In genomic region chr3:128725932-128726690, GRCh38 we compare ENCODE assay signal across 8 cellular contexts. TPM values are rescaled to one million over a fixed set of nuclear protein-coding genes. Genes with fewer than 3 reads are reported as not detected.
DNase-seq lines count a peak whose midpoint lies in the region; ATAC-seq, FAIRE-seq and TF ChIP-seq lines count a peak whose summit lies in the region.

Gene RAB7A, plus strand, starts transcription at chr3:128726183. Its CDS starts 69,185 bp downstream, at chr3:128795368.

- H4K8ac ChIP-seq in H1 (ENCODE audit: extremely low read depth, insufficient read depth, low read length) (peak within 1 kb of the TSS; percentile 94), mesenchymal stem cell (ENCODE audit: low read length) (peak within 1 kb of the TSS; percentile 93)

- H3K9me3 ChIP-seq in H1 (ENCODE audit: insufficient read depth in 2 of 2, low read depth in 1 of 2, low read length in 1 of 2) (no peaks in the 10 kb centered on the region), mesenchymal stem cell (ENCODE audit: control insufficient read depth, low read length) (no peaks in the 10 kb centered on the region)

- no peak within 1 kb of the TSS for H2BK15ac ChIP-seq in H1 (ENCODE audit: low read length)
- H2BK15ac ChIP-seq in mesenchymal stem cell (ENCODE audit: low read depth, poor library complexity, severe bottlenecking) = no peak within 1 kb of the TSS

- peaks cover 47 to 54% of the 10 kb centered on the region in 2 experiments for H3K79me2 ChIP-seq in H1 (ENCODE audit: control insufficient read depth in 1 of 2, insufficient read depth in 2 of 2, low read length in 2 of 2)

- peak within 1 kb of the TSS; percentile 80 to 94 (median 91) for H3K4me3 ChIP-seq in H1 (ENCODE audit: extremely low read depth in 1 of 4, insufficient read depth in 2 of 4, low read depth in 3 of 4, low read length in 4 of 4)
- peak within 1 kb of the TSS; percentile 86 to 99 for H3K4me3 ChIP-seq in mesenchymal stem cell (ENCODE audit: insufficient read depth in 1 of 2, low read depth in 1 of 2, low read length in 2 of 2)

- peak within 1 kb of the TSS; percentile 33 for H4K5ac ChIP-seq in H1 (ENCODE audit: insufficient read length, low read depth, low read length)

- H3K9ac ChIP-seq in H1 (replicated peaks in 1 of 4; ENCODE audit: extremely low read depth in 1 of 4, low read depth in 3 of 4, low read length in 3 of 4) (peak within 1 kb of the TSS; percentile 68 to 97 (median 86)), mesenchymal stem cell (ENCODE audit: low read length) (peak within 1 kb of the TSS; percentile 96)

- 0 out of 2 replicates have a peak within 1 kb of the TSS, but pooled peaks have one; percentile 44 for H2BK20ac ChIP-seq in H1 (ENCODE audit: low read length)

- peak; percentile 99 for DNase-seq in COLO829 (ENCODE audit: low spot score)
- peak; percentile 97 for DNase-seq in HTR-8/SVneo (ENCODE audit: insufficient read length, low spot score)
- DNase-seq in NOMO-1 treated with dmso at 0.1 percent for 144 hours (lab: John Stamatoyannopoulos, UW; ENCODE audit: unreplicated experiment) = peak; percentile 100
- peak; percentile 81 to 96 (median 91) for DNase-seq in activated CD8-positive, alpha-beta memory T cell treated with anti-CD3 and anti-CD28 coated beads for 48 hours (ENCODE audit: low read depth in 2 of 3, low spot score in 2 of 3)
- peak; percentile 93 to 96 for DNase-seq in H1 (ENCODE audit: low read depth in 1 of 2, low spot score in 2 of 2)
- peak; percentile 98 for DNase-seq in mesenchymal stem cell
- DNase-seq in stimulated activated CD8-positive, alpha-beta memory T cell treated with anti-CD3 and anti-CD28 coated beads, Interleukin-12 subunit alpha, Interleukin-12 subunit beta, amount 100 ng/mL, for 4 hours (ENCODE audit: low read depth) = peak; percentile 96

- H3K27ac ChIP-seq in H1 (ENCODE audit: low read depth, low read length) (peak within 1 kb of the TSS; percentile 88), mesenchymal stem cell (ENCODE audit: low read length, poor library complexity, severe bottlenecking) (no peak within 1 kb of the TSS)

- peak within 1 kb of the TSS; percentile 70 for H3K56ac ChIP-seq in H1 (replicated peaks; ENCODE audit: insufficient read length, low read depth, low read length)

- peaks cover 9% of the 10 kb centered on the region for H3K79me1 ChIP-seq in H1 (ENCODE audit: low read depth, low read length)
- H3K79me1 ChIP-seq in mesenchymal stem cell (replicated peaks; ENCODE audit: low read length, poor library complexity, severe bottlenecking) = no peaks in the 10 kb centered on the region

- peak within 1 kb of the TSS; percentile 80; the same call in 1 of the 2 replicates for H2BK5ac ChIP-seq in H1 (ENCODE audit: low read depth, low read length)
- H2BK5ac ChIP-seq in mesenchymal stem cell (ENCODE audit: low read depth, low read length, poor library complexity, severe bottlenecking) = peak within 1 kb of the TSS; percentile 63

- H2AFZ ChIP-seq in H1 (ENCODE audit: low read length) (0 out of 2 replicates have a peak within 1 kb of the TSS, but pooled peaks have one; percentile 4), mesenchymal stem cell (ENCODE audit: low read depth, low read length) (peak within 1 kb of the TSS; percentile 70)

- CTCF ChIA-PET in H1 (lab: Charles Lee; ENCODE audit: partially characterized antibody) = interaction anchor here (1.0 to 1.7 kb wide), 5 partner anchors 9 to 120 kb away, joined by 3 to 6 read pairs (median 5); no protein-coding TSS in a partner anchor

- peak; percentile 91 to 98 for TF ChIP-seq POLR2A in H1 (IDR thresholded peaks at IDR 0.05; ENCODE audit: control extremely low read depth in 1 of 2, low read depth in 2 of 2, low read length in 2 of 2)

- ATAC-seq in GM21367 (IDR thresholded peaks at IDR 0.05; ENCODE audit: unreplicated experiment) = peak; percentile 86

- H2AK5ac ChIP-seq in H1 (ENCODE audit: low read depth, low read length) = peak within 1 kb of the TSS; percentile 26; the same call in 1 of the 2 replicates
- H2AK5ac ChIP-seq in mesenchymal stem cell (ENCODE audit: low read length, severe bottlenecking) = peak within 1 kb of the TSS; percentile 73

- FAIRE-seq in HTR-8/SVneo (lab: Jason Lieb, UNC) (peak; percentile 90), H1 (lab: Jason Lieb, UNC) (peak; percentile 60)

- H3K27me3 ChIP-seq in H1 (replicated peaks in 1 of 4; ENCODE audit: control insufficient read depth in 3 of 4, extremely low read depth in 1 of 4, insufficient read depth in 3 of 4, low read length in 3 of 4) (no peaks in the 10 kb centered on the region), mesenchymal stem cell (ENCODE audit: control insufficient read depth in 1 of 2, insufficient read depth in 1 of 2, low read length in 2 of 2) (peaks cover 0 to 5% of the 10 kb centered on the region in 2 experiments)

- no peaks in the 10 kb centered on the region for H3K36me3 ChIP-seq in H1 (ENCODE audit: control insufficient read depth in 2 of 4, insufficient read depth in 4 of 4, low read length in 3 of 4)
- peaks cover 0 to 5% of the 10 kb centered on the region in 2 experiments for H3K36me3 ChIP-seq in mesenchymal stem cell (ENCODE audit: control insufficient read depth in 1 of 2, insufficient read depth in 2 of 2, low read depth in 1 of 2, low read length in 2 of 2)

- H3K14ac ChIP-seq in H1 (ENCODE audit: insufficient read length) (no peak within 1 kb of the TSS), mesenchymal stem cell (ENCODE audit: low read length in 2 of 2) (peak within 1 kb of the TSS in 1 of 2 experiments; percentile 99)

- no peak for TF ChIP-seq RAD21 in H1 (IDR thresholded peaks at IDR 0.05 in 1 of 2, conservative IDR thresholded peaks at IDR 0.05 in 1 of 2; ENCODE audit: low read depth in 2 of 2, low read length in 2 of 2)

- H3K4ac ChIP-seq in H1 (replicated peaks; ENCODE audit: insufficient read length, low read depth, low read length) = peak within 1 kb of the TSS; percentile 78
- peak within 1 kb of the TSS; percentile 95 to 98 for H3K4ac ChIP-seq in mesenchymal stem cell (ENCODE audit: low read depth in 1 of 2, low read length in 2 of 2)

- TF ChIP-seq CTCF in H1 (IDR thresholded peaks at IDR 0.05; ENCODE audit: control extremely low read depth in 1 of 3, insufficient read depth in 1 of 3, low read depth in 1 of 3, low read length in 3 of 3) = no peak

- H3K4me2 ChIP-seq in H1 (ENCODE audit: insufficient read depth in 1 of 2, low read depth in 2 of 2, low read length in 2 of 2) (peak within 1 kb of the TSS; percentile 70 to 98), mesenchymal stem cell (ENCODE audit: low read length, poor library complexity, severe bottlenecking) (peak within 1 kb of the TSS; percentile 75)

- WGBS in H1 (ENCODE audit: extremely low coverage in 1 of 2, insufficient coverage in 1 of 2, insufficient read length in 1 of 2, insufficient replicate concordance in 2 of 2, low coverage in 1 of 2, low lambda C conversion rate in 2 of 2, missing lambda C conversion rate in 1 of 2), 2 experiments = 2% methylated on average over 62 of the region's 71 CpGs; no CpG with 5 or more reads in 1 of the 2 experiments
- 0% methylated on average over 64 of the region's 71 CpGs for WGBS in mesenchymal stem cell

- TF ChIP-seq EP300 in H1 (IDR thresholded peaks at IDR 0.05; ENCODE audit: borderline replicate concordance in 1 of 2, low read depth in 2 of 2, low read length in 2 of 2) = peak in 1 of 2 experiments; percentile 59; a peak in 2 of 3 replicates

- peaks cover 9% of the 10 kb centered on the region for H3K23me2 ChIP-seq in H1 (ENCODE audit: low read depth, low read length)

- POLR2A ChIA-PET in H1 (lab: Charles Lee; ENCODE audit: partially characterized antibody) = interaction anchor here (0.5 to 6.0 kb wide), 10 partner anchors 8 to 117 kb away, joined by 3 to 44 read pairs (median 4); no protein-coding TSS in a partner anchor

- peaks cover 19 to 23% of the 10 kb centered on the region in 2 experiments for H4K20me1 ChIP-seq in H1 (replicated peaks in 1 of 2; ENCODE audit: control insufficient read depth in 1 of 2, insufficient read depth in 2 of 2, low read length in 2 of 2)

- H2BK120ac ChIP-seq in H1 (replicated peaks; ENCODE audit: low read depth, low read length) = no peak within 1 kb of the TSS
- H2BK120ac ChIP-seq in mesenchymal stem cell (ENCODE audit: low read depth, low read length) = peak within 1 kb of the TSS; percentile 61

- H3K4me1 ChIP-seq in H1 (replicated peaks in 1 of 4; ENCODE audit: control insufficient read depth in 3 of 4, insufficient read depth in 4 of 4, low read length in 3 of 4) (peaks cover 6 to 32% (median 21%) of the 10 kb centered on the region in 4 experiments), mesenchymal stem cell (ENCODE audit: control insufficient read depth, insufficient read depth, low read depth, low read length) (peaks cover 3% of the 10 kb centered on the region)

- H4K91ac ChIP-seq in H1 (replicated peaks; ENCODE audit: insufficient read length, low read length) = peak within 1 kb of the TSS; percentile 57
- peak within 1 kb of the TSS; percentile 99 for H4K91ac ChIP-seq in mesenchymal stem cell (ENCODE audit: low read length)

- H3K23ac ChIP-seq in H1 (ENCODE audit: insufficient read length) (no peak within 1 kb of the TSS), mesenchymal stem cell (ENCODE audit: low read length in 2 of 2) (peak within 1 kb of the TSS in 1 of 2 experiments; percentile 34)

- 0 out of 2 replicates have a peak within 1 kb of the TSS, but pooled peaks have one; percentile 57 for H3K18ac ChIP-seq in H1 (ENCODE audit: extremely low read depth, low read length)
- peak within 1 kb of the TSS; percentile 97 to 98 for H3K18ac ChIP-seq in mesenchymal stem cell (ENCODE audit: low read depth in 1 of 2, low read length in 2 of 2)

- no peak within 1 kb of the TSS for H2BK12ac ChIP-seq in H1 (ENCODE audit: low read depth, low read length)
- peak within 1 kb of the TSS in 1 of 2 experiments; percentile 81 for H2BK12ac ChIP-seq in mesenchymal stem cell (ENCODE audit: low read length in 2 of 2)

TF ChIP-seq in H1, 55 proteins besides CTCF, POLR2A, EP300 and RAD21 (continues in another document):
- TF ChIP-seq PHF8 (conservative IDR thresholded peaks at IDR 0.05; ENCODE audit: low read depth, low read length) (peak; percentile 94), GABPA (IDR thresholded peaks at IDR 0.05; ENCODE audit: borderline replicate concordance, insufficient read depth, low read length) (peak; percentile 64; the same call in 1 of the 2 replicates), RNF2 (IDR thresholded peaks at IDR 0.05; ENCODE audit: borderline replicate concordance, low read depth, low read length, missing control alignments, poor library complexity, severe bottlenecking) (no peak), KDM4A (IDR thresholded peaks at IDR 0.05; ENCODE audit: low read depth, low read length, severe bottlenecking) (peak; percentile 33)

RNA-seq across cellular contexts. Expression of gene RAB7A, which starts in this region (rescaled TPM):
- total RNA-seq in H1 (2021; fragmentation: NEBNext Ultra II Directional; extraction: Animal tissue kit (Norgen Biotek cat#: 25700)) = 185 and 195 TPM in 2 replicates
- polyA plus RNA-seq in H1 (2011; rRNA removed) = 156 and 179 TPM in 2 replicates
- polyA plus RNA-seq in H1 (2011; cell fraction: cytosol; rRNA removed) = 180 TPM
- 52.8 TPM for polyA plus RNA-seq in H1 (2011; cell fraction: nucleus; rRNA removed)
- polyA plus RNA-seq in H1 (2012, experiment 1 of 2) = 134 to 225 TPM (median 141 TPM) in 4 replicates
- 65.1 TPM for polyA plus RNA-seq in H1 (2012, experiment 2 of 2)
- polyA plus RNA-seq in H1 (2013, experiment 1 of 2) = 149 TPM
- polyA plus RNA-seq in H1 (2013, experiment 2 of 2) = 165 TPM
- 157 and 158 TPM in 2 replicates for polyA minus RNA-seq in H1 (2011; rRNA and poly(A)+ RNA removed)
- 81.6 TPM for polyA minus RNA-seq in H1 (2011; cell fraction: cytosol; rRNA and poly(A)+ RNA removed)
- 72.5 TPM for polyA minus RNA-seq in H1 (2011; cell fraction: nucleus; rRNA and poly(A)+ RNA removed)
- polyA plus RNA-seq in mesenchymal stem cell (2013, experiment 1 of 2) = 457 TPM
- polyA plus RNA-seq in mesenchymal stem cell (2013, experiment 2 of 2) = 434 TPM
